Comparison of ENCODE assay signal across 31 cellular contexts in the genomic region with DNA sequence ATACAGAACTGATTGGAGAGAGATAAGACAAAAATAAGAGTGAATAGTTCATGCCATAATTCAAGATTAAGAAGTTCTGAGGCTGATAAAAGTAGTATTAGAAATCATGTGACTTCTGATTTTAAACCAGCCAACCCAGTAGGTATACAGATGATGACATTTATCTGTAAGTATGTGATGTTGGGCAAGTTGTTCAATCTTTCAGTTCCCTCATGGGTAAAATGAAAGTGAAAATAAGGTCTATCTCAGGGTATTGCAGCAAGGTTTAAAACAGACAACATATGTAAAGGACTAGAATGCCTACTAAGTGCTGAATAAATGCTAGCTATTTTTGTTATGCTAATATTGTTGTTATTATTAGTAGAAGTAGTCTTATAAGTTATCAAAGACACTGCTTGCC.
DNase-seq lines count a peak whose midpoint lies in the region; ATAC-seq and TF ChIP-seq lines count a peak whose summit lies in the region.
"Had no signal": no experiment of that assay in that cellular context is flagged by ENCODE, and none has a peak within 500 bp of the region (broad histone marks: within the 10 kb centered on the region; RNA-seq: fewer than 3 reads in every experiment).

No MANE protein-coding gene starts in this region.

- no peak for TF ChIP-seq CTCF in epithelial cell of esophagus (IDR thresholded peaks at IDR 0.05; ENCODE audit: insufficient read depth, low read depth, low read length, missing control alignments)

- H3K4me3 ChIP-seq in epithelial cell of esophagus (ENCODE audit: low read length) (no peak overlapping the region), skeletal muscle cell (ENCODE audit: low read depth, low read length) (no peak overlapping the region)
- H3K4me3 ChIP-seq: body of pancreas, dorsolateral prefrontal cortex, pancreas, smooth muscle cell, testis had no signal

- no peak for ATAC-seq in HG03439 (IDR thresholded peaks at IDR 0.05; ENCODE audit: unreplicated experiment)
- ATAC-seq: body of pancreas; Panc1; pancreas; SK-N-SH treated with all-trans-retinoic acid at 6 μM for 48 hours; stimulated activated naive CD8-positive, alpha-beta T cell treated with anti-CD3 and anti-CD28 coated beads, Interleukin-15, Interleukin-2, amounts not matched to agents 100 U/mL and 50 U/mL, for 24 hours; T-helper 17 cell had no signal

- DNase-seq in DMS 273 (lab: John Stamatoyannopoulos, UW; ENCODE audit: unreplicated experiment) (peak; percentile 13), DMS 273 treated with DMSO at 0.1 percent for 48 hours (lab: John Stamatoyannopoulos, UW) (no peak), MV-4-11 (lab: John Stamatoyannopoulos, UW) (peak; percentile 55), epithelial cell of esophagus (ENCODE audit: low read depth) (peak; percentile 15), skeletal muscle cell (ENCODE audit: low read depth) (peak; percentile 2), retina (no peak), NCI-H1694 treated with DMSO at 0.1 percent for 48 hours (lab: John Stamatoyannopoulos, UW) (no peak)
- DNase-seq: activated CD4-positive, alpha-beta memory T cell treated with anti-CD3 and anti-CD28 coated beads for 36 hours; activated CD4-positive, CD25-positive, alpha-beta regulatory T cell treated with anti-CD3 and anti-CD28 coated beads, Interleukin-2, amount 50 U/mL, for 72 hours; activated CD8-positive, alpha-beta memory T cell treated with anti-CD3 and anti-CD28 coated beads, Interleukin-2, amount 50 U/mL, for 4 hours; activated naive CD4-positive, alpha-beta T cell treated with Interleukin-2 at 50 U/mL for 16 hours; body of pancreas; C1 segment of cervical spinal cord; COR-L47; DMS79 treated with DMSO at 0.1 percent for 48 hours; dorsolateral prefrontal cortex; H9; hypothalamus; NCI-H1092; NCI-H187; NCI-H526; pancreas; Right ventricle myocardium superior; stimulated activated CD4-positive, alpha-beta T cell treated with anti-CD3 and anti-CD28 coated beads, Interleukin-1b, Interleukin-23, amount 100 ng/mL, for 48 hours; stimulated activated naive CD8-positive, alpha-beta T cell treated with anti-CD3 and anti-CD28 coated beads, Interleukin-15, Interleukin-2, amounts not matched to agents 100 U/mL and 50 U/mL, for 24 hours; T-helper 17 cell; testis had no signal

Comparison
In these comparisons a context has a peak if more than half of its experiments do, and no peak if none do; other contexts are left out.
1. DNase-seq: peak in DMS 273 (single experiment), MV-4-11 (single experiment), epithelial cell of esophagus (single experiment) and skeletal muscle cell (single experiment); none in DMS 273 treated with DMSO at 0.1 percent for 48 hours (single experiment), retina (single experiment) and NCI-H1694 treated with DMSO at 0.1 percent for 48 hours (single experiment).